In genomic region chr2:69685321-69686048, GRCh38 we compare ENCODE assay signal across 8 cellular contexts. TPM values are rescaled to one million over a fixed set of nuclear protein-coding genes. Genes with fewer than 3 reads are reported as not detected.
DNase-seq lines count a peak whose midpoint lies in the region; ATAC-seq and TF ChIP-seq lines count a peak whose summit lies in the region.

No MANE protein-coding gene starts in this region.

- intact Hi-C loops in Panc1 (cut with micrococcal nuclease; ENCODE audit: unreplicated experiment), result no loop called here

- peak overlapping the region in 3 of 5 donors; percentile 31 to 49 (median 49) for H3K4me3 Mint-ChIP-seq in immature natural killer cell

- CTCF ChIA-PET in Panc1 (lab: Charles Lee), result no interaction called here

- no peaks in the 10 kb centered on the region for H3K36me3 ChIP-seq in Panc1 (ENCODE audit: control insufficient read depth, insufficient read depth, low read length)

- ATAC-seq in GM19023 (IDR thresholded peaks at IDR 0.05; ENCODE audit: unreplicated experiment), result peak; percentile 50
- ATAC-seq in Panc1, result no peak

- POLR2A ChIA-PET in Panc1 (lab: Charles Lee), result no interaction called here

- peaks cover 43 to 71% of the 10 kb centered on the region in 2 donors for H3K4me1 Mint-ChIP-seq in immature natural killer cell

- peaks cover 0 to 2% (median 0%) of the 10 kb centered on the region in 3 donors for H3K27me3 Mint-ChIP-seq in immature natural killer cell (ENCODE audit: low read depth in 3 of 3)

- no peaks in the 10 kb centered on the region for H3K9me3 ChIP-seq in Panc1 (ENCODE audit: control insufficient read depth, insufficient read depth, low read depth, low read length)

- no peaks in the 10 kb centered on the region for H3K27me3 ChIP-seq in Panc1 (ENCODE audit: control insufficient read depth, insufficient read depth, low read length)

- no peaks in the 10 kb centered on the region for H3K36me3 Mint-ChIP-seq in immature natural killer cell

- in situ Hi-C loops in Panc1 (cut with HindIII; ENCODE audit: low pct_unique_long_range_greater_than_20kb, low sequenced_read_pairs), result no loop called here

- no TSS peak for BruUV-seq in Panc1 (replicated peaks; lab: Mats Ljungman, UMichigan)

- H3K4me3 ChIP-seq in Panc1 (ENCODE audit: low read depth in 2 of 2, low read length in 2 of 2), result no peak overlapping the region

- TF ChIP-seq CTCF in 22Rv1 (IDR thresholded peaks at IDR 0.05) (no peak), Panc1 (IDR thresholded peaks at IDR 0.05) (no peak)

- peak overlapping the region; percentile 51 to 87 (median 74) for H3K27ac Mint-ChIP-seq in immature natural killer cell

- H3K4me1 ChIP-seq in Panc1 (ENCODE audit: control insufficient read depth, insufficient read depth, low read length), result peaks cover 16% of the 10 kb centered on the region

- H3K9me3 Mint-ChIP-seq in immature natural killer cell, result no peaks in the 10 kb centered on the region

- peak overlapping the region; percentile 97 for H3K27ac ChIP-seq in 22Rv1
- peak overlapping the region; percentile 49 for H3K27ac ChIP-seq in Panc1 (ENCODE audit: low read length)

- DNase-seq in Panc1 (ENCODE audit: low read depth, low spot score), result no peak
- peak; percentile 34 to 68 (median 53) for DNase-seq in immature natural killer cell
- DNase-seq in NCI-H82 treated with DMSO at 0.1 percent for 48 hours (lab: John Stamatoyannopoulos, UW; ENCODE audit: unreplicated experiment), result no peak
- DNase-seq in C1 segment of cervical spinal cord (lab: John Stamatoyannopoulos, UW), result no peak
- no peak for DNase-seq in NCI-H510A (lab: John Stamatoyannopoulos, UW)
- no peak for DNase-seq in NCI-H128 (lab: John Stamatoyannopoulos, UW; ENCODE audit: unreplicated experiment)

RNA-seq across cellular contexts. Expression of gene AAK1, which starts 41.9 kb away (rescaled TPM):
- total RNA-seq in Panc1 (2021; ENCODE audit: unreplicated experiment), result 123 TPM
- 35.2 TPM for polyA plus RNA-seq in Panc1 (2012; ENCODE audit: insufficient read length)
- 100 to 1,000 TPM in 1 of 3 donors, 10 to 100 TPM in 2; 23.1 to 121 (median 38.2) TPM for polyA plus RNA-seq in immature natural killer cell

RNA-seq across cellular contexts. Expression of gene ANXA4, which starts 56.4 kb away (rescaled TPM):
- total RNA-seq in Panc1 (2021; ENCODE audit: unreplicated experiment), result 183 TPM
- polyA plus RNA-seq in Panc1 (2012; ENCODE audit: insufficient read length), result 275 TPM
- 10 to 100 TPM; 80.8 to 86.1 (median 85.5) TPM for polyA plus RNA-seq in immature natural killer cell

Comparison
In these comparisons a context has a peak if more than half of its experiments do, and no peak if none do; other contexts are left out.
1. DNase-seq: peak in immature natural killer cell (3 of 3); none in Panc1 (single experiment), NCI-H82 treated with DMSO at 0.1 percent for 48 hours (single experiment), C1 segment of cervical spinal cord (0 of 14), NCI-H510A (single experiment) and NCI-H128 (single experiment).